In genomic region chr19:32345261-32346207, GRCh38 we compare ENCODE assay signal across 8 cellular contexts. TPM values are rescaled to one million over a fixed set of nuclear protein-coding genes. Genes with fewer than 3 reads are reported as not detected.
DNase-seq lines count a peak whose midpoint lies in the region; ATAC-seq, FAIRE-seq and TF ChIP-seq lines count a peak whose summit lies in the region.

TSS of gene ZNF507 (plus strand) at chr19:32345610. CDS start at chr19:32352831, 7,221 bp downstream.

- peaks cover 13% of the 10 kb centered on the region for H3K4me1 ChIP-seq in keratinocyte (ENCODE audit: control insufficient read depth, extremely low read depth, insufficient read depth, low read length)

- peak within 1 kb of the TSS; percentile 96 for H3K27ac Mint-ChIP-seq in central memory CD8-positive, alpha-beta T cell (ENCODE audit: low read depth)

- H3K27me3 Mint-ChIP-seq in central memory CD8-positive, alpha-beta T cell, result no peaks in the 10 kb centered on the region

- dilution Hi-C loops in keratinocyte (cut with MboI; ENCODE audit: extremely low pct_ligation_motif_present, low sequenced_read_pairs), result no loop called here

- peak within 1 kb of the TSS; percentile 97 for H3K4me3 Mint-ChIP-seq in central memory CD8-positive, alpha-beta T cell

- TF ChIP-seq CTCF in keratinocyte (optimal IDR thresholded peaks at IDR 0.05 in 1 of 3, IDR thresholded peaks at IDR 0.05 in 1 of 3, conservative IDR thresholded peaks at IDR 0.05 in 1 of 3; ENCODE audit: extremely low read depth in 1 of 3, insufficient read depth in 2 of 3, low read length in 3 of 3), result peak in 1 of 3 experiments; percentile 15

- H3K9me3 ChIP-seq in keratinocyte (ENCODE audit: control insufficient read depth, low read depth, low read length), result no peaks in the 10 kb centered on the region

- peak; percentile 73 for ATAC-seq in GM18873 (IDR thresholded peaks at IDR 0.05; ENCODE audit: low FRiP score, unreplicated experiment)
- peak; percentile 71 for ATAC-seq in HG03108 (IDR thresholded peaks at IDR 0.05; ENCODE audit: unreplicated experiment)
- peak; percentile 74 for ATAC-seq in central memory CD8-positive, alpha-beta T cell (replicated peaks; ENCODE audit: extremely low read depth, poor library complexity, severe bottlenecking)

- H3K36me3 ChIP-seq in keratinocyte (ENCODE audit: control insufficient read depth in 2 of 2, extremely low read depth in 1 of 2, insufficient read depth in 2 of 2, low read length in 2 of 2), result peaks cover 4 to 6% of the 10 kb centered on the region in 2 experiments

- H3K4me1 Mint-ChIP-seq in central memory CD8-positive, alpha-beta T cell, result peaks cover 33% of the 10 kb centered on the region

- H3K36me3 Mint-ChIP-seq in central memory CD8-positive, alpha-beta T cell (ENCODE audit: insufficient read depth), result peaks cover 19% of the 10 kb centered on the region

- H3K9me3 Mint-ChIP-seq in central memory CD8-positive, alpha-beta T cell, result no peaks in the 10 kb centered on the region

- peaks cover 23% of the 10 kb centered on the region for H3K79me2 ChIP-seq in keratinocyte (ENCODE audit: control insufficient read depth, insufficient read depth, low read length)

- no peaks in the 10 kb centered on the region for H4K20me1 ChIP-seq in keratinocyte (ENCODE audit: control insufficient read depth, extremely low read depth, insufficient read depth, low read length)

- FAIRE-seq in keratinocyte (lab: Jason Lieb, UNC), result no peak

- H3K4me2 ChIP-seq in keratinocyte (ENCODE audit: control insufficient read depth, extremely low read depth, insufficient read depth, low read depth, low read length), result peak within 1 kb of the TSS; percentile 93

- peak within 1 kb of the TSS; percentile 90 for H2AFZ ChIP-seq in keratinocyte (ENCODE audit: control insufficient read depth, low read length)

- peak within 1 kb of the TSS; percentile 83 for H3K27ac ChIP-seq in keratinocyte (ENCODE audit: control insufficient read depth, insufficient read depth, low read length)

- H3K27me3 ChIP-seq in keratinocyte (ENCODE audit: control insufficient read depth, extremely low read depth, insufficient read depth, low read length), result no peaks in the 10 kb centered on the region

- no peaks in the 10 kb centered on the region for H3K9me1 ChIP-seq in keratinocyte (ENCODE audit: control insufficient read depth, extremely low read depth, insufficient read depth, low read length)

- H3K4me3 ChIP-seq in keratinocyte (ENCODE audit: control insufficient read depth in 2 of 3, extremely low read depth in 1 of 3, insufficient read depth in 2 of 3, low read depth in 1 of 3, low read length in 3 of 3), result peak within 1 kb of the TSS; percentile 83 to 94 (median 84)

- DNase-seq in AG08395 (ENCODE audit: low spot score), result peak; percentile 95
- DNase-seq in NCI-H2227 (lab: John Stamatoyannopoulos, UW; ENCODE audit: unreplicated experiment), result peak; percentile 100
- peak; percentile 76 for DNase-seq in activated CD4-positive, CD25-positive, alpha-beta regulatory T cell treated with anti-CD3 and anti-CD28 coated beads, Interleukin-2, amount 50 U/mL, for 16 hours (ENCODE audit: low read depth, low spot score)
- DNase-seq in central memory CD8-positive, alpha-beta T cell (ENCODE audit: low spot score in 2 of 2), result peak; percentile 61 to 67
- no peak for DNase-seq in keratinocyte (ENCODE audit: low read depth, low spot score)
- DNase-seq in stimulated activated CD4-positive, alpha-beta T cell treated with anti-CD3 and anti-CD28 coated beads, Interleukin-12 subunit alpha, Interleukin-12 subunit beta, amount 100 ng/mL, for 48 hours (ENCODE audit: low read depth in 2 of 3, low spot score in 1 of 3), result peak; percentile 70 to 83 (median 72)

- peak within 1 kb of the TSS; percentile 89 for H3K9ac ChIP-seq in keratinocyte (ENCODE audit: control insufficient read depth, extremely low read depth, insufficient read depth, low read length)

RNA-seq across cellular contexts. Expression of gene ZNF507, which starts in this region (rescaled TPM):
- polyA plus RNA-seq in keratinocyte, result 6.9 to 10.2 TPM (median 9.0 TPM) in 3 replicates
- 2.7 TPM for polyA plus RNA-seq in keratinocyte (2011; ENCODE audit: low read depth)
- polyA plus RNA-seq in keratinocyte (2011; cell fraction: cytosol; rRNA removed), result 3.4 and 6.1 TPM in 2 replicates
- 10.3 and 12.9 TPM in 2 replicates for polyA plus RNA-seq in keratinocyte (2011; cell fraction: nucleus; rRNA removed)
- 2.6 and 5.7 TPM in 2 replicates for polyA plus RNA-seq in keratinocyte (2012; ENCODE audit: low replicate concordance)
- polyA minus RNA-seq in keratinocyte, result 4.0 to 14.4 TPM (median 7.1 TPM) in 3 replicates
- polyA minus RNA-seq in keratinocyte (2011; cell fraction: cytosol; rRNA and poly(A)+ RNA removed), result 2.1 TPM
- polyA minus RNA-seq in keratinocyte (2011; cell fraction: nucleus; rRNA and poly(A)+ RNA removed), result 4.7 and 12.4 TPM in 2 replicates
